Comparison of ENCODE assay signal across 14 cellular contexts in the genomic region with DNA sequence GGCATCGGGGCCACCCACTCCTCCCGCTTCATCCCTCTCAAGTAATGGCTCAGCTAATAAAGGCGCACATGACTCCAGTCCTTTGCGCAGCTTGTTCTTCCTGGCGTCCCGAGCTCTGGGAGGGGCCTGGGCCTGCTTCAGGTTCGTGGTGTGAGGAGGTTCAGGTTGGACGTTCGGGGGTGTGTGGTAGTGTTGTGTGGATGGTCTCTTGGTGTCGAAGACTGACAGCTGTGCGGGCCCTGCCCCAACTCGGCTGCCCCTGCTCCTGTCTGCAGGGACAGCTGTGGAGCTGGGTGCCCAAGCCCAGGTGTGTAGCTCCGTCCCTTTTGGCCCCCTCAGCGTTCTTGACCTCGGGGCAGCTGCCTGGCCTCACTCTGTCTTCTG. TPM values are rescaled to one million over a fixed set of nuclear protein-coding genes. Genes with fewer than 3 reads are reported as not detected.
DNase-seq lines count a peak whose midpoint lies in the region; ATAC-seq and TF ChIP-seq lines count a peak whose summit lies in the region.
"Had no signal": no experiment of that assay in that cellular context is flagged by ENCODE, and none has a peak within 500 bp of the region (broad histone marks: within the 10 kb centered on the region; RNA-seq: fewer than 3 reads in every experiment).

No MANE protein-coding gene starts in this region.

- peaks cover 21% of the 10 kb centered on the region; the same call in 1 of the 2 replicates for H4K20me1 ChIP-seq in HCT116 (ENCODE audit: insufficient read depth)

- ATAC-seq in CD4-positive, alpha-beta T cell (ENCODE audit: poor library complexity) = no peak
- ATAC-seq in HCT116 (no peak), HG03354 (IDR thresholded peaks at IDR 0.05; ENCODE audit: poor library complexity, severe bottlenecking, unreplicated experiment) (no peak), lower lobe of right lung (no peak), HG02759 (IDR thresholded peaks at IDR 0.05; ENCODE audit: unreplicated experiment) (no peak)

- H3K27me3 ChIP-seq in CD4-positive, alpha-beta T cell (ENCODE audit: control insufficient read depth, insufficient read depth, low read length) = peaks cover 2% of the 10 kb centered on the region
- H3K27me3 ChIP-seq in HCT116 (ENCODE audit: insufficient read depth, low read length) (no peaks in the 10 kb centered on the region), mucosa of stomach (ENCODE audit: control insufficient read depth, insufficient read depth, low read length) (peaks cover 2% of the 10 kb centered on the region), lower lobe of right lung (ENCODE audit: low read depth) (peaks cover 1% of the 10 kb centered on the region)

- DNase-seq in CD4-positive, alpha-beta T cell = no peak
- DNase-seq in HCT116 (ENCODE audit: low read depth, low spot score) = no peak
- DNase-seq in activated T-helper 1 cell treated with anti-CD3 and anti-CD28 coated beads, Interleukin-12 subunit alpha, Interleukin-12 subunit beta, Interleukin-2, Interleukin-4 antibody, amounts not matched to agents 30 ng/mL and 10 ng/mL and 1 ng/mL, durations not matched to agents 14 hours and 24 hours and 36 hours (ENCODE audit: low spot score) = no peak
- no peak for DNase-seq in lower lobe of right lung
- no peak for DNase-seq in NCI-H2029 treated with DMSO at 0.1 percent for 48 hours (lab: John Stamatoyannopoulos, UW)
- DNase-seq: DMS79 treated with DMSO at 0.1 percent for 48 hours, NCI-H2227 treated with DMSO at 0.1 percent for 48 hours, occipital lobe, SHP77 treated with DMSO at 0.1 percent for 48 hours had no signal

- peak overlapping the region; percentile 100 for H3K4me3 Mint-ChIP-seq in CD4-positive, alpha-beta T cell
- peak overlapping the region; percentile 98 for H3K4me3 Mint-ChIP-seq in activated T-helper 1 cell treated with anti-CD3 and anti-CD28 coated beads, Interleukin-12 subunit alpha, Interleukin-12 subunit beta, Interleukin-2, Interleukin-4 antibody, amounts not matched to agents 30 ng/mL and 10 ng/mL and 1 ng/mL, durations not matched to agents 14 hours and 24 hours and 36 hours

- H3K36me3 ChIP-seq in HCT116 (ENCODE audit: control insufficient read depth in 1 of 2, insufficient read depth in 2 of 2, low read length in 2 of 2) (peaks cover 14 to 35% of the 10 kb centered on the region in 2 experiments), mucosa of stomach (ENCODE audit: control insufficient read depth, insufficient read depth, low read length) (peaks cover 17% of the 10 kb centered on the region), lower lobe of right lung (peaks cover 45% of the 10 kb centered on the region)

- H3K79me2 ChIP-seq in HCT116 (ENCODE audit: insufficient read depth, low read length) = peaks cover 45% of the 10 kb centered on the region

- H3K4me2 ChIP-seq in HCT116 (ENCODE audit: low read length) = peak overlapping the region; percentile 93

- CTCF ChIA-PET in CD4-positive, alpha-beta T cell (lab: Charles Lee) = no interaction called here
- CTCF ChIA-PET in HCT116 (lab: Charles Lee) = no interaction called here

- peaks cover 25% of the 10 kb centered on the region for H3K4me1 Mint-ChIP-seq in CD4-positive, alpha-beta T cell (ENCODE audit: low read depth)
- no peaks in the 10 kb centered on the region for H3K4me1 Mint-ChIP-seq in activated T-helper 1 cell treated with anti-CD3 and anti-CD28 coated beads, Interleukin-12 subunit alpha, Interleukin-12 subunit beta, Interleukin-2, Interleukin-4 antibody, amounts not matched to agents 30 ng/mL and 10 ng/mL and 1 ng/mL, durations not matched to agents 14 hours and 24 hours and 36 hours (ENCODE audit: low read depth)

- BruUV-seq in HCT116 (replicated peaks; lab: Mats Ljungman, UMichigan) = no TSS peak

- peaks cover 55% of the 10 kb centered on the region for H3K36me3 Mint-ChIP-seq in CD4-positive, alpha-beta T cell (ENCODE audit: low read depth)
- peaks cover 40% of the 10 kb centered on the region for H3K36me3 Mint-ChIP-seq in activated T-helper 1 cell treated with anti-CD3 and anti-CD28 coated beads, Interleukin-12 subunit alpha, Interleukin-12 subunit beta, Interleukin-2, Interleukin-4 antibody, amounts not matched to agents 30 ng/mL and 10 ng/mL and 1 ng/mL, durations not matched to agents 14 hours and 24 hours and 36 hours (ENCODE audit: low read depth)

- H3K27ac Mint-ChIP-seq in CD4-positive, alpha-beta T cell = peak overlapping the region; percentile 92
- peak overlapping the region; percentile 52 for H3K27ac Mint-ChIP-seq in activated T-helper 1 cell treated with anti-CD3 and anti-CD28 coated beads, Interleukin-12 subunit alpha, Interleukin-12 subunit beta, Interleukin-2, Interleukin-4 antibody, amounts not matched to agents 30 ng/mL and 10 ng/mL and 1 ng/mL, durations not matched to agents 14 hours and 24 hours and 36 hours

- H3K27ac ChIP-seq in CD4-positive, alpha-beta T cell (ENCODE audit: low read depth, low read length) = no peak overlapping the region
- H3K27ac ChIP-seq in HCT116 (ENCODE audit: low read depth, low read length) = peak overlapping the region; percentile 82
- H3K27ac ChIP-seq in lower lobe of right lung = no peak overlapping the region
- H3K27ac ChIP-seq: cardiac muscle cell, KMS-11 had no signal

- H3K9me3 Mint-ChIP-seq in CD4-positive, alpha-beta T cell = no peaks in the 10 kb centered on the region
- H3K9me3 Mint-ChIP-seq in activated T-helper 1 cell treated with anti-CD3 and anti-CD28 coated beads, Interleukin-12 subunit alpha, Interleukin-12 subunit beta, Interleukin-2, Interleukin-4 antibody, amounts not matched to agents 30 ng/mL and 10 ng/mL and 1 ng/mL, durations not matched to agents 14 hours and 24 hours and 36 hours = no peaks in the 10 kb centered on the region

- no peak for TF ChIP-seq POLR2A in HCT116 (IDR thresholded peaks at IDR 0.05; ENCODE audit: borderline replicate concordance, extremely low read depth, insufficient read depth, insufficient read length)

- TF ChIP-seq RAD21 in HCT116 (IDR thresholded peaks at IDR 0.05; ENCODE audit: low read depth) = no peak

- intact Hi-C loops in CD4-positive, alpha-beta T cell (cut with DNase I, micrococcal nuclease) = no loop called here
- intact Hi-C loops in HCT116 (cut with micrococcal nuclease) (no loop called here), lower lobe of right lung (cut with DNase I) (no loop called here)
- intact Hi-C loops in activated T-helper 1 cell treated with anti-CD3 and anti-CD28 coated beads, Interleukin-12 subunit alpha, Interleukin-12 subunit beta, Interleukin-2, Interleukin-4 antibody, amounts not matched to agents 30 ng/mL and 10 ng/mL and 1 ng/mL, durations not matched to agents 14 hours and 24 hours and 36 hours (cut with micrococcal nuclease) = no loop called here

- no peak for TF ChIP-seq CTCF in CD4-positive, alpha-beta T cell (IDR thresholded peaks at IDR 0.05)
- TF ChIP-seq CTCF in HCT116 (IDR thresholded peaks at IDR 0.05 in 2 of 3, conservative IDR thresholded peaks at IDR 0.05 in 1 of 3; ENCODE audit: borderline replicate concordance in 1 of 3, insufficient read depth in 1 of 3, low read depth in 2 of 3, low read length in 2 of 3) = no peak
- no peak for TF ChIP-seq CTCF in lower lobe of right lung (IDR thresholded peaks at IDR 0.05)

- no peak overlapping the region for H2AFZ ChIP-seq in HCT116 (ENCODE audit: low read depth, low read length, poor library complexity, severe bottlenecking)

- H3K4me1 ChIP-seq in HCT116 (ENCODE audit: control insufficient read depth in 1 of 2, insufficient read depth in 2 of 2, low read length in 2 of 2) (peaks cover 57 to 81% of the 10 kb centered on the region in 2 experiments), mucosa of stomach (ENCODE audit: control insufficient read depth, insufficient read depth, low read length) (peaks cover 18% of the 10 kb centered on the region), lower lobe of right lung (peaks cover 28% of the 10 kb centered on the region)

- H3K9ac ChIP-seq in HCT116 (ENCODE audit: low read length) (peak overlapping the region; percentile 98), mucosa of stomach (ENCODE audit: low read length) (peak overlapping the region; percentile 36)
- H3K9ac ChIP-seq: KMS-11 had no signal

- POLR2A ChIA-PET in CD4-positive, alpha-beta T cell (lab: Charles Lee) = interaction anchor here (1.2 kb wide), 1 partner anchor 29 kb away, joined by 3 read pairs; no protein-coding TSS in a partner anchor
- POLR2A ChIA-PET in HCT116 (lab: Charles Lee) = no interaction called here

- no peaks in the 10 kb centered on the region for H3K9me2 ChIP-seq in HCT116 (ENCODE audit: insufficient read depth)

- H3K9me3 ChIP-seq in CD4-positive, alpha-beta T cell (ENCODE audit: control insufficient read depth, low read length) = no peaks in the 10 kb centered on the region
- H3K9me3 ChIP-seq in HCT116 (ENCODE audit: control insufficient read depth in 1 of 2, insufficient read depth in 1 of 2, low read depth in 1 of 2, low read length in 2 of 2) (no peaks in the 10 kb centered on the region), mucosa of stomach (ENCODE audit: control insufficient read depth, low read length) (no peaks in the 10 kb centered on the region), lower lobe of right lung (no peaks in the 10 kb centered on the region)

- RAD21 ChIA-PET in HCT116 (lab: Charles Lee; ENCODE audit: low non-redundant PET in 1 of 2, low total read pairs in 2 of 2, uncharacterized antibody in 2 of 2, unreplicated experiment in 2 of 2) = no interaction called here

- no peaks in the 10 kb centered on the region for H3K27me3 Mint-ChIP-seq in CD4-positive, alpha-beta T cell
- no peaks in the 10 kb centered on the region for H3K27me3 Mint-ChIP-seq in activated T-helper 1 cell treated with anti-CD3 and anti-CD28 coated beads, Interleukin-12 subunit alpha, Interleukin-12 subunit beta, Interleukin-2, Interleukin-4 antibody, amounts not matched to agents 30 ng/mL and 10 ng/mL and 1 ng/mL, durations not matched to agents 14 hours and 24 hours and 36 hours (ENCODE audit: insufficient read depth)

- H3K4me3 ChIP-seq in HCT116 (replicated peaks in 1 of 2; ENCODE audit: low read depth in 1 of 2, low read length in 2 of 2) (peak overlapping the region in 1 of 2 experiments; percentile 7; a peak in 3 of 4 replicates), mucosa of stomach (ENCODE audit: low read length) (no peak overlapping the region), lower lobe of right lung (no peak overlapping the region)

RNA-seq across cellular contexts. Expression of gene RPS15, which starts 2.2 kb away (rescaled TPM):
- total RNA-seq in CD4-positive, alpha-beta T cell = 1,000 to 10,000 TPM; 2,193 to 2,200 TPM
- total RNA-seq in HCT116 (2021; ENCODE audit: unreplicated experiment) (1,862 TPM), lower lobe of right lung (854 TPM)
- 2,807 and 2,860 TPM in 2 replicates for polyA plus RNA-seq in HCT116 (2012)
- 1,387 and 1,455 TPM in 2 replicates for total RNA-seq in activated T-helper 1 cell treated with anti-CD3 and anti-CD28 coated beads, Interleukin-12 subunit alpha, Interleukin-12 subunit beta, Interleukin-2, Interleukin-4 antibody, amounts not matched to agents 30 ng/mL and 10 ng/mL and 1 ng/mL, durations not matched to agents 14 hours and 24 hours and 36 hours

RNA-seq across cellular contexts. Expression of gene APC2, which starts 9.5 kb away (rescaled TPM):
- under 1 TPM; 0.20 to 0.30 TPM for total RNA-seq in CD4-positive, alpha-beta T cell
- total RNA-seq in HCT116 (2021; ENCODE audit: unreplicated experiment) = 1.6 TPM
- polyA plus RNA-seq in HCT116 (2012) = 0.62 and 0.66 TPM in 2 replicates
- total RNA-seq in activated T-helper 1 cell treated with anti-CD3 and anti-CD28 coated beads, Interleukin-12 subunit alpha, Interleukin-12 subunit beta, Interleukin-2, Interleukin-4 antibody, amounts not matched to agents 30 ng/mL and 10 ng/mL and 1 ng/mL, durations not matched to agents 14 hours and 24 hours and 36 hours = 0.16 and 0.17 TPM in 2 replicates
- 0.12 TPM for total RNA-seq in lower lobe of right lung

RNA-seq across cellular contexts. Expression of gene DAZAP1, which starts 33.0 kb away (rescaled TPM):
- total RNA-seq in CD4-positive, alpha-beta T cell = 100 to 1,000 TPM; 128 to 133 TPM
- total RNA-seq in HCT116 (2021; ENCODE audit: unreplicated experiment) (191 TPM), lower lobe of right lung (89.4 TPM)
- 98.2 and 111 TPM in 2 replicates for polyA plus RNA-seq in HCT116 (2012)
- total RNA-seq in activated T-helper 1 cell treated with anti-CD3 and anti-CD28 coated beads, Interleukin-12 subunit alpha, Interleukin-12 subunit beta, Interleukin-2, Interleukin-4 antibody, amounts not matched to agents 30 ng/mL and 10 ng/mL and 1 ng/mL, durations not matched to agents 14 hours and 24 hours and 36 hours = 301 and 304 TPM in 2 replicates

RNA-seq across cellular contexts. Expression of gene C19orf25, which starts 38.6 kb away (rescaled TPM):
- total RNA-seq in CD4-positive, alpha-beta T cell = 10 to 100 TPM; 14.9 to 15.8 TPM
- total RNA-seq in HCT116 (2021; ENCODE audit: unreplicated experiment) = 48.8 TPM
- polyA plus RNA-seq in HCT116 (2012) = 25.7 and 32.1 TPM in 2 replicates
- 37.1 and 38.5 TPM in 2 replicates for total RNA-seq in activated T-helper 1 cell treated with anti-CD3 and anti-CD28 coated beads, Interleukin-12 subunit alpha, Interleukin-12 subunit beta, Interleukin-2, Interleukin-4 antibody, amounts not matched to agents 30 ng/mL and 10 ng/mL and 1 ng/mL, durations not matched to agents 14 hours and 24 hours and 36 hours
- total RNA-seq in lower lobe of right lung = 28.5 TPM

RNA-seq across cellular contexts. Expression of gene GAMT, which starts 39.1 kb away (rescaled TPM):
- 10 to 100 TPM; 11.0 to 13.0 TPM for total RNA-seq in CD4-positive, alpha-beta T cell
- total RNA-seq in HCT116 (2021; ENCODE audit: unreplicated experiment) (102 TPM), lower lobe of right lung (7.8 TPM)
- 105 and 119 TPM in 2 replicates for polyA plus RNA-seq in HCT116 (2012)
- 21.7 and 22.3 TPM in 2 replicates for total RNA-seq in activated T-helper 1 cell treated with anti-CD3 and anti-CD28 coated beads, Interleukin-12 subunit alpha, Interleukin-12 subunit beta, Interleukin-2, Interleukin-4 antibody, amounts not matched to agents 30 ng/mL and 10 ng/mL and 1 ng/mL, durations not matched to agents 14 hours and 24 hours and 36 hours
